Comparison of ENCODE assay signal across 13 cellular contexts in the genomic region with DNA sequence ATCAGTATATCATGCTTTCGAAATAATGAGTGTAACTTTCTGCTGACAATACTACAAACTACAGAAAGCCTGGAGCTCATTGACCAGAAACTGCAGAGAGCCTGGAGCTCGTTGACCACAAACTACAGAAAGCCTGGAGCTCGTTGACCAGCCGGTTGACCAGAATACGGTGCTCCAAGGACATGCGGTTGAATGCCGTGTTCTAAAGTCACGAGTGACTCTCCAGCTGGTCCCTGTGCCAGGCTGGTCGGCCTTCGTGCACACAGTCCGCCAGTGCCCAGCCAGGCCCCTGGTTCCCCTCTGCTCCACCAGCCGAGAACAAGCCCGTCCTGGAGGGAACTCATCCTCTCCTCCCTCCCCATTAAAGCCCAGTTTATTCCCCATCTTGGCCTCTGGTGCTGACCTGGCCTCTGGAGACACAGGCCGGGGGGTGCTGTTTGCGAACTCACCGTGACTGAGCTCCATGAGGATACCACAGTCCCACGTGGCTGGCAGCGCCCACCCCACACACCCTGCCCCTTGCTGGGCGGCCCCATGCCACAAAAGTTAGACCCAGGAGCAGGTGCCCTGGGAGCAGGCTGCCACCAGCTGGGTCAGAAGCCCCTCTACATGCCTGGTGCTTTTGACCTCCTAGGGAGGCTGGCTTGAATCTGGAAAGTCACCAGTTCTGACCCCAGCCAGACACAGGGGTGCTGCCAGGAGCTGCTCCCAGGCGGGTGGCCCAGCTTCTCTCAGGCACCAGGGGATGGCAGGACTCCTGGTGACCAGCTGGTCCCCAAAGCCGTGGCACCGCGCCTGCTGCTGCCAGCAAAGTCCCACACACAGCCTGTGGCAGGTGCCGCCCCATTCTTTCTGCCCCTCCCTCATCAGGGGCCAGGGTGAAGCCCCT. TPM values are rescaled to one million over a fixed set of nuclear protein-coding genes. Genes with fewer than 3 reads are reported as not detected.
A peak's percentile ranks its signal among the peaks of the same experiment; 100 is the strongest.
DNase-seq lines count a peak whose midpoint lies in the region; ATAC-seq and TF ChIP-seq lines count a peak whose summit lies in the region.
"Had no signal": no experiment of that assay in that cellular context is flagged by ENCODE, and none has a peak within 500 bp of the region (broad histone marks: within the 10 kb centered on the region; RNA-seq: fewer than 3 reads in every experiment).

No MANE protein-coding gene starts in this region.

- peak; percentile 17 for DNase-seq in ELR (ENCODE audit: low read depth)
- DNase-seq in foreskin melanocyte: peak; percentile 29
- no peak for DNase-seq in sciatic nerve (ENCODE audit: low spot score)
- no peak for DNase-seq in NCI-H1436 (lab: John Stamatoyannopoulos, UW)
- DNase-seq in cortex of kidney (lab: John Stamatoyannopoulos, UW): no peak
- DNase-seq: activated T-cell treated with anti-CD3 and anti-CD28 coated beads for 4 hours, NCI-H510A treated with DMSO at 0.1 percent for 48 hours had no signal

- no peaks in the 10 kb centered on the region for H3K4me1 Mint-ChIP-seq in activated T-helper 17 cell treated with anti-CD3 and anti-CD28 coated beads, Interleukin-2, amount 50 U/mL, for 72 hours

- H3K4me3 Mint-ChIP-seq in activated T-helper 17 cell treated with anti-CD3 and anti-CD28 coated beads, Interleukin-2, amount 50 U/mL, for 72 hours: no peak overlapping the region
- H3K4me3 Mint-ChIP-seq: GM23338, memory B cell had no signal

- intact Hi-C loops in sciatic nerve (cut with DNase I): no loop called here

- H3K9ac ChIP-seq in OCI-LY1 (ENCODE audit: low read length): no peak overlapping the region

- no peaks in the 10 kb centered on the region for H3K27me3 ChIP-seq in OCI-LY1 (ENCODE audit: insufficient read depth, low read length)

- peaks cover 27% of the 10 kb centered on the region for H3K4me1 ChIP-seq in OCI-LY1 (ENCODE audit: insufficient read depth, low read length, severe bottlenecking)

- H3K9me2 ChIP-seq in OCI-LY1 (ENCODE audit: low read depth, low read length): no peaks in the 10 kb centered on the region

- H4K20me1 ChIP-seq in OCI-LY1 (ENCODE audit: insufficient read depth, low read length): no peaks in the 10 kb centered on the region

- TF ChIP-seq CTCF in OCI-LY1 (IDR thresholded peaks at IDR 0.05; ENCODE audit: low read length): 0 out of 2 replicates have a peak, but pooled peaks have one; percentile 21

- H3K27ac ChIP-seq in OCI-LY1 (ENCODE audit: low read depth, low read length, poor library complexity, severe bottlenecking): no peak overlapping the region

- H3K27ac Mint-ChIP-seq in activated T-helper 17 cell treated with anti-CD3 and anti-CD28 coated beads, Interleukin-2, amount 50 U/mL, for 72 hours: no peak overlapping the region

- no peak overlapping the region for H2AFZ ChIP-seq in OCI-LY1 (ENCODE audit: low read length)
- H2AFZ ChIP-seq: GM23338 had no signal

- no peak overlapping the region for H3K4me3 ChIP-seq in OCI-LY1 (ENCODE audit: low read depth, low read length, poor library complexity, severe bottlenecking)
- H3K4me3 ChIP-seq: GM23338 had no signal

- H3K79me2 ChIP-seq in OCI-LY1 (ENCODE audit: insufficient read depth, low read length): no peaks in the 10 kb centered on the region

- H3K9me3 ChIP-seq in OCI-LY1 (ENCODE audit: low read length): no peaks in the 10 kb centered on the region

- H3F3A ChIP-seq in OCI-LY1 (ENCODE audit: insufficient read depth, low read length): peaks cover 6% of the 10 kb centered on the region; the same call in 1 of the 2 replicates

- H3K9me3 Mint-ChIP-seq in activated T-helper 17 cell treated with anti-CD3 and anti-CD28 coated beads, Interleukin-2, amount 50 U/mL, for 72 hours: no peaks in the 10 kb centered on the region
- H3K9me3 Mint-ChIP-seq: memory B cell had no signal

- H3K36me3 Mint-ChIP-seq in activated T-helper 17 cell treated with anti-CD3 and anti-CD28 coated beads, Interleukin-2, amount 50 U/mL, for 72 hours (ENCODE audit: low read depth): peaks cover 9% of the 10 kb centered on the region

- ATAC-seq in sciatic nerve (peak; percentile 10), HG03354 (IDR thresholded peaks at IDR 0.05; ENCODE audit: poor library complexity, severe bottlenecking, unreplicated experiment) (no peak)
- ATAC-seq in activated T-helper 17 cell treated with anti-CD3 and anti-CD28 coated beads, Interleukin-2, amount 50 U/mL, for 72 hours (replicated peaks): no peak
- ATAC-seq: GM23338 had no signal

- peaks cover 11% of the 10 kb centered on the region for H3K36me3 ChIP-seq in OCI-LY1 (ENCODE audit: insufficient read depth, low read length)

- no peaks in the 10 kb centered on the region for H3K27me3 Mint-ChIP-seq in activated T-helper 17 cell treated with anti-CD3 and anti-CD28 coated beads, Interleukin-2, amount 50 U/mL, for 72 hours
- H3K27me3 Mint-ChIP-seq: memory B cell, progenitor cell of endocrine pancreas had no signal

- H3K4me2 ChIP-seq in OCI-LY1 (ENCODE audit: low read length): no peak overlapping the region
- H3K4me2 ChIP-seq: GM23338 had no signal

RNA-seq across cellular contexts. Expression of a gene that starts 15.5 kb away (rescaled TPM):
- total RNA-seq in sciatic nerve: 1.2 TPM
- under 1 TPM; 0.15 to 0.37 TPM for total RNA-seq in activated T-helper 17 cell treated with anti-CD3 and anti-CD28 coated beads, Interleukin-2, amount 50 U/mL, for 72 hours
- total RNA-seq: progenitor cell of endocrine pancreas had no signal

RNA-seq across cellular contexts. Expression of a gene that starts 44.2 kb away (rescaled TPM):
- total RNA-seq in sciatic nerve: 0.98 TPM
- under 1 TPM; 0.34 to 0.65 TPM for total RNA-seq in activated T-helper 17 cell treated with anti-CD3 and anti-CD28 coated beads, Interleukin-2, amount 50 U/mL, for 72 hours

Comparison
In these comparisons a context has a peak if more than half of its experiments do, and no peak if none do; other contexts are left out.
1. DNase-seq: peak in ELR (single experiment) and foreskin melanocyte (single experiment); none in sciatic nerve (single experiment), NCI-H1436 (single experiment) and cortex of kidney (single experiment).